18 cellular contexts compared by ENCODE assay signal in the genomic region with DNA sequence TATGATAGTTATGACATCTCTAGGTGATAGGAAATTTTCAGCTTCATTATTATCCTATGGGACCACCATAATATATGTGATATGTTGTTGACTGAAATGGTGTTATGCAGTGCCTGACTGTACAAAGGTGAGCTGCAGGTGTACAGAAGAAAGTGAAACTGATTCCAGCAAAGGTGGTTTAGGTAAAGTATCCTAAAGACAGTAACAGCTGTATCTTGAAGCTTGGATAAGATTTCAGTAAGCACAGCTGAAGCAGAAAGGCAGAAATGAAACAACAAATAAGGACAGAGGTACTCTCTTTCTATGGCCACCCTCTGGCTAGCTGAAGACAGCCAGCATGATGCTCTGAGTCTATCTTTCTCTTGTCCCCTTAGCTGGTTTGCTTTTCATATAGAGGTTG.
"Had no signal": no experiment of that assay in that cellular context is flagged by ENCODE, and none has a peak within 500 bp of the region (broad histone marks: within the 10 kb centered on the region; RNA-seq: fewer than 3 reads in every experiment).

No MANE protein-coding gene starts in this region.

- H3K4me1 Mint-ChIP-seq: central memory CD8-positive, alpha-beta T cell; endodermal cell; naive B cell had no signal

- H3K36me3 Mint-ChIP-seq: stimulated activated effector memory CD8-positive, alpha-beta T cell treated with anti-CD3 and anti-CD28 coated beads, Interleukin-12 subunit alpha, Interleukin-12 subunit beta, amount 100 ng/mL, for 72 hours; type B pancreatic cell had no signal

- H3K27ac ChIP-seq: colonic mucosa, foreskin keratinocyte, hepatocyte, neutrophil, pancreas, stomach had no signal

- ATAC-seq: foreskin keratinocyte, left cardiac atrium, mucosa of descending colon, pancreas, sciatic nerve had no signal

- H3K9me3 ChIP-seq: colonic mucosa, mucosa of descending colon, neutrophil, pancreas had no signal

- H3K27ac Mint-ChIP-seq: endodermal cell; naive B cell; stimulated activated effector memory CD8-positive, alpha-beta T cell treated with anti-CD3 and anti-CD28 coated beads, Interleukin-12 subunit alpha, Interleukin-12 subunit beta, amount 100 ng/mL, for 72 hours; type B pancreatic cell had no signal

- H3K4me3 Mint-ChIP-seq: central memory CD8-positive, alpha-beta T cell; endodermal cell; naive B cell; type B pancreatic cell had no signal

- H3K4me1 ChIP-seq: colonic mucosa, foreskin keratinocyte, pancreas, stomach had no signal

- H3K27me3 ChIP-seq: colonic mucosa, foreskin keratinocyte, hepatocyte, neutrophil, pancreas, stomach had no signal

- DNase-seq: aorta, colonic mucosa, endodermal cell, foreskin keratinocyte, left cardiac atrium, mesenchymal stem cell, naive B cell, pancreas, stomach, T1000 had no signal

- H3K36me3 ChIP-seq: colonic mucosa, neutrophil, pancreas, stomach had no signal

- H3K27me3 Mint-ChIP-seq: activated CD4-positive, alpha-beta T cell treated with anti-CD3 and anti-CD28 coated beads, Interleukin-2, amount 10 ng/mL, durations not matched to agents 7 days and 5 days; central memory CD8-positive, alpha-beta T cell; naive B cell; type B pancreatic cell had no signal

- H3K4me3 ChIP-seq: colonic mucosa, hepatocyte, mucosa of descending colon, pancreas, stomach had no signal
